In the genomic region with DNA sequence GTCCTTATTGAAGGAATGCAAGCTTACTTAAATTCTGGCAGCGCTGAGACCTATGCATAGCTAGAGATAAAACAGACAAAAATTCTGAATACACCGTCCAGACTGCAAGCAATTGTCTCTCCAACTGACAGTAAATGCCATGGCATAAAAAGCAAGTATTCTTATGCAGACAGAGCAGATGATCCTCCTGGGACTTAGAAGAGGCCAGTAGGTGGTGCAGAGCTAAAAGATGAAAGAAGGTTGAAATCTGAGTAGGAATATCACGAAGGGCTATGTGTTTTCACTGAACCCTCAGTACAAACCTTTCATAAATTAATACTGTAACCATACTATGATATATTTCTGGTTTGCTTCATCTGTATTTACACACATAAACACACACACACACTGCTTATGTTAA, we compare ENCODE assay signal across 12 cellular contexts.
A peak's percentile ranks its signal among the peaks of the same experiment; 100 is the strongest.
DNase-seq lines count a peak whose midpoint lies in the region; ATAC-seq and TF ChIP-seq lines count a peak whose summit lies in the region.
"Had no signal": no experiment of that assay in that cellular context is flagged by ENCODE, and none has a peak within 500 bp of the region (broad histone marks: within the 10 kb centered on the region; RNA-seq: fewer than 3 reads in every experiment).

No MANE protein-coding gene starts in this region.

- H3K4me1 ChIP-seq in neural progenitor cell = peaks cover 34% of the 10 kb centered on the region

- H3K27ac Mint-ChIP-seq in neural progenitor cell = no peak overlapping the region
- H3K27ac Mint-ChIP-seq: activated CD8-positive, alpha-beta T cell treated with anti-CD3 and anti-CD28 coated beads for 36 hours; activated naive CD4-positive, alpha-beta T cell treated with anti-CD3 and anti-CD28 coated beads for 36 hours; memory B cell had no signal

- H3K27me3 ChIP-seq in neural progenitor cell = no peaks in the 10 kb centered on the region
- H3K27me3 ChIP-seq: thyroid gland had no signal

- no peak for ATAC-seq in HG03108 (IDR thresholded peaks at IDR 0.05; ENCODE audit: unreplicated experiment)
- no peak for ATAC-seq in HG02840 (IDR thresholded peaks at IDR 0.05; ENCODE audit: low FRiP score, unreplicated experiment)
- ATAC-seq: activated CD8-positive, alpha-beta T cell treated with anti-CD3 and anti-CD28 coated beads for 36 hours had no signal

- H3K4me3 ChIP-seq in neural progenitor cell = no peak overlapping the region
- H3K4me3 ChIP-seq: thyroid gland had no signal

- H3K9me3 ChIP-seq in neural progenitor cell (ENCODE audit: low read depth) = peaks cover 4% of the 10 kb centered on the region
- H3K9me3 ChIP-seq: thyroid gland had no signal

- H3F3A ChIP-seq in neural progenitor cell (ENCODE audit: low read depth) = peaks cover 14% of the 10 kb centered on the region

- no peaks in the 10 kb centered on the region for H3K36me3 ChIP-seq in neural progenitor cell
- H3K36me3 ChIP-seq: thyroid gland had no signal

- H3K4me3 Mint-ChIP-seq in neural progenitor cell = no peak overlapping the region
- H3K4me3 Mint-ChIP-seq: activated CD8-positive, alpha-beta T cell treated with anti-CD3 and anti-CD28 coated beads for 36 hours; activated naive CD4-positive, alpha-beta T cell treated with anti-CD3 and anti-CD28 coated beads for 36 hours; memory B cell had no signal

- H3K9ac ChIP-seq in neural progenitor cell = no peak overlapping the region

- no peaks in the 10 kb centered on the region for H4K20me1 ChIP-seq in neural progenitor cell (ENCODE audit: low read depth)

- H3K36me3 Mint-ChIP-seq in neural progenitor cell = peaks cover 10% of the 10 kb centered on the region
- H3K36me3 Mint-ChIP-seq: memory B cell had no signal

- peaks cover 35% of the 10 kb centered on the region for H3K4me1 Mint-ChIP-seq in neural progenitor cell
- H3K4me1 Mint-ChIP-seq: memory B cell had no signal

- no peaks in the 10 kb centered on the region for H3K79me2 ChIP-seq in neural progenitor cell (ENCODE audit: low read depth)

- no peaks in the 10 kb centered on the region for H3K27me3 Mint-ChIP-seq in neural progenitor cell (ENCODE audit: insufficient read depth, low read depth)
- H3K27me3 Mint-ChIP-seq: memory B cell had no signal

- H2AFZ ChIP-seq in neural progenitor cell (replicated peaks) = peak overlapping the region; percentile 54

- H3K27ac ChIP-seq in neural progenitor cell = no peak overlapping the region
- H3K27ac ChIP-seq: thyroid gland had no signal

- peak; percentile 17 for DNase-seq in GF-D8 (lab: John Stamatoyannopoulos, UW)
- DNase-seq in NCI-H2107 (lab: John Stamatoyannopoulos, UW) = peak; percentile 3
- DNase-seq in amniotic epithelial cell (ENCODE audit: low read depth) = peak; percentile 23
- no peak for DNase-seq in neural progenitor cell (ENCODE audit: low spot score)
- DNase-seq in activated CD8-positive, alpha-beta memory T cell treated with anti-CD3 and anti-CD28 coated beads, Interleukin-2, amount 50 U/mL, for 4 hours = no peak
- DNase-seq: activated CD8-positive, alpha-beta T cell treated with anti-CD3 and anti-CD28 coated beads for 36 hours; activated naive CD4-positive, alpha-beta T cell treated with anti-CD3 and anti-CD28 coated beads for 36 hours; glutamatergic neuron; thyroid gland had no signal

- no peak for TF ChIP-seq CTCF in neural progenitor cell (IDR thresholded peaks at IDR 0.05)

- peak overlapping the region; percentile 32 for H3K4me2 ChIP-seq in neural progenitor cell

- H3K9me3 Mint-ChIP-seq in neural progenitor cell = peaks cover 15% of the 10 kb centered on the region
- H3K9me3 Mint-ChIP-seq: activated CD8-positive, alpha-beta T cell treated with anti-CD3 and anti-CD28 coated beads for 36 hours; activated naive CD4-positive, alpha-beta T cell treated with anti-CD3 and anti-CD28 coated beads for 36 hours had no signal

Comparison
In these comparisons a context has a peak if more than half of its experiments do, and no peak if none do; other contexts are left out.
1. DNase-seq: peak in GF-D8 (single experiment), NCI-H2107 (single experiment) and amniotic epithelial cell (single experiment); none in neural progenitor cell (single experiment) and activated CD8-positive, alpha-beta memory T cell treated with anti-CD3 and anti-CD28 coated beads, Interleukin-2, amount 50 U/mL, for 4 hours (single experiment).